ENCODE assay signal across 16 cellular contexts in genomic region chr2:15127876-15128275, GRCh38.
A peak's percentile ranks its signal among the peaks of the same experiment; 100 is the strongest.
DNase-seq lines count a peak whose midpoint lies in the region; ATAC-seq, FAIRE-seq and TF ChIP-seq lines count a peak whose summit lies in the region.
"Had no signal": no experiment of that assay in that cellular context is flagged by ENCODE, and none has a peak within 500 bp of the region (broad histone marks: within the 10 kb centered on the region; RNA-seq: fewer than 3 reads in every experiment).

No MANE protein-coding gene starts in this region.

- ATAC-seq in HG02623 (IDR thresholded peaks at IDR 0.05; ENCODE audit: unreplicated experiment) = no peak
- ATAC-seq: K562 had no signal

- TF ChIP-seq CTCF in VCaP (conservative IDR thresholded peaks at IDR 0.05) = no peak

- DNase-seq in NCI-H2107 treated with DMSO at 0.1 percent for 48 hours (lab: John Stamatoyannopoulos, UW; ENCODE audit: unreplicated experiment) (peak; percentile 73), NCI-H2107 (lab: John Stamatoyannopoulos, UW) (no peak), NCI-H2171 treated with DMSO at 0.1 percent for 48 hours (lab: John Stamatoyannopoulos, UW) (peak; percentile 84), pons (ENCODE audit: low spot score) (peak; percentile 44), iPS-NIHi7 (ENCODE audit: extremely low spot score) (no peak), H54 (ENCODE audit: insufficient read length, low spot score) (no peak)
- DNase-seq: C1 segment of cervical spinal cord, DMS79, NCI-H1694 treated with DMSO at 0.1 percent for 48 hours, NCI-H226, SIG-M5 had no signal

- no peak for TF ChIP-seq POLR2A in H54 (IDR thresholded peaks at IDR 0.05; ENCODE audit: low read depth, low read length)

- H3K27ac ChIP-seq in VCaP = peak overlapping the region; percentile 20; the same call in 1 of the 2 replicates

- no peak for FAIRE-seq in H54 (lab: Jason Lieb, UNC)
- FAIRE-seq: GM12891, GM19239, K562 had no signal

Comparison
In these comparisons a context has a peak if more than half of its experiments do, and no peak if none do; other contexts are left out.
1. DNase-seq: peak in NCI-H2107 treated with DMSO at 0.1 percent for 48 hours (single experiment), NCI-H2171 treated with DMSO at 0.1 percent for 48 hours (single experiment) and pons (single experiment); none in NCI-H2107 (single experiment), iPS-NIHi7 (single experiment) and H54 (single experiment).